ENCODE assay signal across 7 cellular contexts in the genomic region with DNA sequence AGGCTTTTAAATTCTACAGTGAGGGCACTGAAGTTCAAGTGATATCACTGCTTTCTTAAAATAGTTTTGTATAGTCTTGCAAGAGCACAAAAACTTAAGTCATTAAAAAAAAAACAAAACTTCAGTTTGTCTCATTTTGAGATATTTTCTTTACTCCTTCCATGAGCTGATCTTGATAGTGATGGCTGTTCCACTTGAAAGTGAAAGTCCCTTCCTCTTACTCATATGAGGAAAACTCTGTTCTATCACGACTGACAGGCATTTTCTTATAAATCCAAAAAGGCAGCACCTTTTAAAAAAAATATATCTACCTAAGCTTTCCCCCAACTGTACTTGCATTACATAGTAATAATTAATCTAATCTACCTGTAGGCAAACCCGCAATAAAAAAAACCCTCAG.
A peak's percentile ranks its signal among the peaks of the same experiment; 100 is the strongest.
DNase-seq lines count a peak whose midpoint lies in the region; ATAC-seq and TF ChIP-seq lines count a peak whose summit lies in the region.
"Not testable (repeated sequence)": the region's sequence is repeated elsewhere in the genome, so short reads cannot be mapped to it uniquely, and the experiment has no call there.

No MANE protein-coding gene starts in this region.

- H3K4me3 ChIP-seq in cardiac muscle cell = not testable (repeated sequence)

- ATAC-seq in GM18519 (IDR thresholded peaks at IDR 0.05; ENCODE audit: low FRiP score, unreplicated experiment) = peak; percentile 47
- ATAC-seq in GM19351 (IDR thresholded peaks at IDR 0.05; ENCODE audit: unreplicated experiment) = peak; percentile 54
- ATAC-seq in HG02759 (IDR thresholded peaks at IDR 0.05; ENCODE audit: unreplicated experiment) = peak; percentile 77
- peak; percentile 59 for ATAC-seq in HG03103 (IDR thresholded peaks at IDR 0.05; ENCODE audit: low read depth, unreplicated experiment)
- ATAC-seq in activated naive CD4-positive, alpha-beta T cell treated with anti-CD3 and anti-CD28 coated beads, Interleukin-2, amount 50 U/mL, for 72 hours = peak; percentile 58 to 78

- not testable (repeated sequence) for H3K9me3 Mint-ChIP-seq in activated naive CD4-positive, alpha-beta T cell treated with anti-CD3 and anti-CD28 coated beads, Interleukin-2, amount 50 U/mL, for 72 hours

- not testable (repeated sequence) for H3K27me3 ChIP-seq in cardiac muscle cell

- H3K36me3 Mint-ChIP-seq in activated naive CD4-positive, alpha-beta T cell treated with anti-CD3 and anti-CD28 coated beads, Interleukin-2, amount 50 U/mL, for 72 hours = not testable (repeated sequence)

- not testable (repeated sequence) for TF ChIP-seq CTCF in cardiac muscle cell (IDR thresholded peaks at IDR 0.05; ENCODE audit: low read depth, low read length)

- peak overlapping the region; percentile 48 for H3K27ac ChIP-seq in cardiac muscle cell

- not testable (repeated sequence) for H3K27ac Mint-ChIP-seq in activated naive CD4-positive, alpha-beta T cell treated with anti-CD3 and anti-CD28 coated beads, Interleukin-2, amount 50 U/mL, for 72 hours

- not testable (repeated sequence) for H3K4me1 ChIP-seq in cardiac muscle cell (ENCODE audit: low read depth)

- not testable (repeated sequence) for H3K9me3 ChIP-seq in cardiac muscle cell (ENCODE audit: low read depth)

- not testable (repeated sequence) for H3K36me3 ChIP-seq in cardiac muscle cell

- peak; percentile 62 for DNase-seq in OCI-M1 (lab: John Stamatoyannopoulos, UW)
- not testable (repeated sequence) for DNase-seq in activated naive CD4-positive, alpha-beta T cell treated with anti-CD3 and anti-CD28 coated beads, Interleukin-2, amount 50 U/mL, for 72 hours (ENCODE audit: low spot score in 2 of 2); cardiac muscle cell (ENCODE audit: low read depth in 1 of 2, low spot score in 1 of 2)
